In genomic region chr9:136591191-136591752, GRCh38 we compare ENCODE assay signal across 19 cellular contexts. TPM values are rescaled to one million over a fixed set of nuclear protein-coding genes. Genes with fewer than 3 reads are reported as not detected.
DNase-seq lines count a peak whose midpoint lies in the region; ATAC-seq and TF ChIP-seq lines count a peak whose summit lies in the region.
"Had no signal": no experiment of that assay in that cellular context is flagged by ENCODE, and none has a peak within 500 bp of the region (broad histone marks: within the 10 kb centered on the region; RNA-seq: fewer than 3 reads in every experiment).

No MANE protein-coding gene starts in this region.

- no peak overlapping the region for H2AFZ ChIP-seq in neural progenitor cell (replicated peaks)

- H3K36me3 ChIP-seq in left ventricle myocardium inferior (no peaks in the 10 kb centered on the region), neural progenitor cell (no peaks in the 10 kb centered on the region)
- H3K36me3 ChIP-seq: SJCRH30 had no signal

- no peaks in the 10 kb centered on the region for H3K79me2 ChIP-seq in neural progenitor cell (ENCODE audit: low read depth)

- H3K27ac ChIP-seq in left ventricle myocardium inferior (replicated peaks), result peak overlapping the region; percentile 66
- H3K27ac ChIP-seq in neural progenitor cell, result no peak overlapping the region
- H3K27ac ChIP-seq: SJCRH30 had no signal

- H3K4me3 ChIP-seq in left ventricle myocardium inferior (no peak overlapping the region), neural progenitor cell (no peak overlapping the region)
- H3K4me3 ChIP-seq: SJCRH30 had no signal

- H3K4me3 Mint-ChIP-seq in dendritic cell treated with granulocyte-macrophage colony-stimulating factor and Interleukin-4, amounts not matched to agents 40 ng/mL and 50 ng/mL, for 4 days, result no peak overlapping the region
- peak overlapping the region; percentile 70 for H3K4me3 Mint-ChIP-seq in neural progenitor cell

- peaks cover 22% of the 10 kb centered on the region for H3F3A ChIP-seq in neural progenitor cell (ENCODE audit: low read depth)

- TF ChIP-seq CTCF in left ventricle myocardium inferior (IDR thresholded peaks at IDR 0.05; ENCODE audit: borderline replicate concordance), result no peak
- no peak for TF ChIP-seq CTCF in neural progenitor cell (IDR thresholded peaks at IDR 0.05)

- no peak for DNase-seq in left ventricle myocardium inferior
- no peak for DNase-seq in left ventricle myocardium superior
- DNase-seq in neural progenitor cell (ENCODE audit: low spot score), result no peak
- DNase-seq in activated CD4-positive, alpha-beta T cell treated with anti-CD3 and anti-CD28 coated beads, Interleukin-2, amount 50 U/mL, for 48 hours, result no peak
- no peak for DNase-seq in NCI-H2227 treated with DMSO at 0.1 percent for 48 hours (lab: John Stamatoyannopoulos, UW)
- DNase-seq in erythroblast (lab: John Stamatoyannopoulos, UW), result no peak
- no peak for DNase-seq in NCI-H524 (lab: John Stamatoyannopoulos, UW)
- DNase-seq: EL, GF-D8, MM.1S, NCI-H1048, NCI-H1417 treated with DMSO at 0.1 percent for 48 hours, NCI-H187, NCI-H2107, NCI-H510A, NCI-H774 had no signal

- no peak for ATAC-seq in left ventricle myocardium superior
- ATAC-seq: Panc1 had no signal

- H4K20me1 ChIP-seq in neural progenitor cell (ENCODE audit: low read depth), result no peaks in the 10 kb centered on the region

- H3K9me3 Mint-ChIP-seq in dendritic cell treated with granulocyte-macrophage colony-stimulating factor and Interleukin-4, amounts not matched to agents 40 ng/mL and 50 ng/mL, for 4 days, result no peaks in the 10 kb centered on the region
- peaks cover 15% of the 10 kb centered on the region for H3K9me3 Mint-ChIP-seq in neural progenitor cell

- H3K27me3 ChIP-seq in left ventricle myocardium inferior (ENCODE audit: low read depth) (no peaks in the 10 kb centered on the region), neural progenitor cell (no peaks in the 10 kb centered on the region)

- TF ChIP-seq POLR2A in erythroblast (IDR thresholded peaks at IDR 0.05; ENCODE audit: low read length), result no peak

- H3K4me1 ChIP-seq in left ventricle myocardium inferior (peaks cover 53% of the 10 kb centered on the region), neural progenitor cell (peaks cover 37% of the 10 kb centered on the region)

- peaks cover 71% of the 10 kb centered on the region for H3K27me3 Mint-ChIP-seq in dendritic cell treated with granulocyte-macrophage colony-stimulating factor and Interleukin-4, amounts not matched to agents 40 ng/mL and 50 ng/mL, for 4 days
- peaks cover 16% of the 10 kb centered on the region for H3K27me3 Mint-ChIP-seq in neural progenitor cell (ENCODE audit: insufficient read depth, low read depth)

- H3K9me3 ChIP-seq in left ventricle myocardium inferior (replicated peaks) (no peaks in the 10 kb centered on the region), neural progenitor cell (ENCODE audit: low read depth) (no peaks in the 10 kb centered on the region)
- H3K9me3 ChIP-seq: SJCRH30 had no signal

- no peak overlapping the region for H3K9ac ChIP-seq in neural progenitor cell

- intact Hi-C loops in left ventricle myocardium inferior (cut with micrococcal nuclease) (no loop called here), left ventricle myocardium superior (cut with micrococcal nuclease) (no loop called here)
- intact Hi-C loops in dendritic cell treated with granulocyte-macrophage colony-stimulating factor and Interleukin-4, amounts not matched to agents 40 ng/mL and 50 ng/mL, for 4 days (cut with micrococcal nuclease), result no loop called here

- peaks cover 65% of the 10 kb centered on the region for H3K4me1 Mint-ChIP-seq in dendritic cell treated with granulocyte-macrophage colony-stimulating factor and Interleukin-4, amounts not matched to agents 40 ng/mL and 50 ng/mL, for 4 days (ENCODE audit: low read depth)
- peaks cover 36% of the 10 kb centered on the region for H3K4me1 Mint-ChIP-seq in neural progenitor cell

- peak overlapping the region; percentile 47 for H3K27ac Mint-ChIP-seq in dendritic cell treated with granulocyte-macrophage colony-stimulating factor and Interleukin-4, amounts not matched to agents 40 ng/mL and 50 ng/mL, for 4 days
- peak overlapping the region; percentile 85 for H3K27ac Mint-ChIP-seq in neural progenitor cell

- H3K4me2 ChIP-seq in neural progenitor cell, result no peak overlapping the region

- H3K36me3 Mint-ChIP-seq in dendritic cell treated with granulocyte-macrophage colony-stimulating factor and Interleukin-4, amounts not matched to agents 40 ng/mL and 50 ng/mL, for 4 days (ENCODE audit: low read depth), result no peaks in the 10 kb centered on the region
- no peaks in the 10 kb centered on the region for H3K36me3 Mint-ChIP-seq in neural progenitor cell

RNA-seq across cellular contexts. Expression of gene NOTCH1, which starts 45.4 kb away (rescaled TPM):
- total RNA-seq in left ventricle myocardium inferior (17.6 TPM), left ventricle myocardium superior (15.4 TPM), neural progenitor cell (ENCODE audit: low replicate concordance) (11.7 and 32.4 TPM in 2 replicates)
